ENCODE assay signal across 18 cellular contexts in genomic region chr6:3297909-3298308, GRCh38. TPM values are rescaled to one million over a fixed set of nuclear protein-coding genes. Genes with fewer than 3 reads are reported as not detected.
DNase-seq lines count a peak whose midpoint lies in the region; ATAC-seq and TF ChIP-seq lines count a peak whose summit lies in the region.
"Had no signal": no experiment of that assay in that cellular context is flagged by ENCODE, and none has a peak within 500 bp of the region (broad histone marks: within the 10 kb centered on the region; RNA-seq: fewer than 3 reads in every experiment).

No MANE protein-coding gene starts in this region.

- ATAC-seq in HCT116 (no peak), HG03175 (IDR thresholded peaks at IDR 0.05; ENCODE audit: unreplicated experiment) (no peak)
- ATAC-seq: activated CD8-positive, alpha-beta T cell treated with anti-CD3 and anti-CD28 coated beads for 36 hours; naive thymus-derived CD8-positive, alpha-beta T cell had no signal

- H3K4me1 Mint-ChIP-seq in glutamatergic neuron (ENCODE audit: low read depth, unreplicated experiment) (peaks cover 40% of the 10 kb centered on the region), progenitor cell of endocrine pancreas (ENCODE audit: low read depth) (no peaks in the 10 kb centered on the region)
- H3K4me1 Mint-ChIP-seq: CD14-positive monocyte had no signal

- H3K36me3 Mint-ChIP-seq in glutamatergic neuron (ENCODE audit: unreplicated experiment) (peaks cover 4% of the 10 kb centered on the region), progenitor cell of endocrine pancreas (ENCODE audit: insufficient read depth) (peaks cover 12% of the 10 kb centered on the region)
- H3K36me3 Mint-ChIP-seq: CD14-positive monocyte; naive thymus-derived CD8-positive, alpha-beta T cell had no signal

- no peaks in the 10 kb centered on the region for H3K9me3 ChIP-seq in HCT116 (ENCODE audit: control insufficient read depth in 1 of 2, insufficient read depth in 1 of 2, low read depth in 1 of 2, low read length in 2 of 2)
- no peaks in the 10 kb centered on the region for H3K9me3 ChIP-seq in Peyer's patch
- H3K9me3 ChIP-seq in spleen, result no peaks in the 10 kb centered on the region
- H3K9me3 ChIP-seq: right atrium auricular region, SK-N-SH had no signal

- RAD21 ChIA-PET in HCT116 (lab: Charles Lee; ENCODE audit: low non-redundant PET in 1 of 2, low total read pairs in 2 of 2, uncharacterized antibody in 2 of 2, unreplicated experiment in 2 of 2), result interaction anchor here in 1 of 2 experiments (0.5 kb wide), 1 partner anchor 914 kb away, joined by 3 read pairs; no protein-coding TSS in a partner anchor

- intact Hi-C loops in HCT116 (cut with micrococcal nuclease) (loop anchor here (5.0 kb wide), 1 partner anchor 434 kb away; no protein-coding TSS in a partner anchor), spleen (cut with DNase I; ENCODE audit: low total_unique reads) (no loop called here)

- H3K27ac Mint-ChIP-seq in glutamatergic neuron (ENCODE audit: unreplicated experiment) (peak overlapping the region; percentile 3), progenitor cell of endocrine pancreas (no peak overlapping the region)
- H3K27ac Mint-ChIP-seq: activated CD8-positive, alpha-beta T cell treated with anti-CD3 and anti-CD28 coated beads for 36 hours; T-helper 1 cell treated with Interleukin-12 subunit alpha and Interleukin-12 subunit beta and Interleukin-4 antibody, amounts not matched to agents 30 μg/mL and 1 μg/mL, for 36 hours had no signal

- H3K4me3 Mint-ChIP-seq in glutamatergic neuron (ENCODE audit: unreplicated experiment) (peak overlapping the region; percentile 5), progenitor cell of endocrine pancreas (ENCODE audit: low read depth) (no peak overlapping the region)
- H3K4me3 Mint-ChIP-seq: activated CD8-positive, alpha-beta T cell treated with anti-CD3 and anti-CD28 coated beads for 36 hours; CD14-positive monocyte; naive thymus-derived CD8-positive, alpha-beta T cell; T-helper 1 cell treated with Interleukin-12 subunit alpha and Interleukin-12 subunit beta and Interleukin-4 antibody, amounts not matched to agents 30 μg/mL and 1 μg/mL, for 36 hours had no signal

- TF ChIP-seq RAD21 in HCT116 (IDR thresholded peaks at IDR 0.05; ENCODE audit: low read depth), result peak; percentile 21; the same call in 1 of the 2 replicates

- no peak for TF ChIP-seq POLR2A in HCT116 (IDR thresholded peaks at IDR 0.05; ENCODE audit: borderline replicate concordance, extremely low read depth, insufficient read depth, insufficient read length)
- TF ChIP-seq POLR2A in Peyer's patch (IDR thresholded peaks at IDR 0.05), result no peak
- no peak for TF ChIP-seq POLR2A in spleen (IDR thresholded peaks at IDR 0.05)

- H3K27me3 ChIP-seq in HCT116 (ENCODE audit: insufficient read depth, low read length) (no peaks in the 10 kb centered on the region), Peyer's patch (no peaks in the 10 kb centered on the region), spleen (replicated peaks in 1 of 7) (peaks cover 0 to 32% (median 0%) of the 10 kb centered on the region in 7 donors)
- H3K27me3 ChIP-seq: right atrium auricular region had no signal

- TF ChIP-seq CTCF in HCT116 (IDR thresholded peaks at IDR 0.05 in 2 of 3, conservative IDR thresholded peaks at IDR 0.05 in 1 of 3; ENCODE audit: borderline replicate concordance in 1 of 3, insufficient read depth in 1 of 3, low read depth in 2 of 3, low read length in 2 of 3), result no peak
- TF ChIP-seq CTCF in Peyer's patch (IDR thresholded peaks at IDR 0.05), result no peak
- no peak for TF ChIP-seq CTCF in glutamatergic neuron (IDR thresholded peaks at IDR 0.05; ENCODE audit: partially characterized antibody, unreplicated experiment)
- TF ChIP-seq CTCF in spleen (IDR thresholded peaks at IDR 0.05 in 8 of 11, conservative IDR thresholded peaks at IDR 0.05 in 3 of 11), result no peak
- no peak for TF ChIP-seq CTCF in progenitor cell of endocrine pancreas (IDR thresholded peaks at IDR 0.05; ENCODE audit: unreplicated experiment)

- H3K4me1 ChIP-seq in HCT116 (ENCODE audit: control insufficient read depth in 1 of 2, insufficient read depth in 2 of 2, low read length in 2 of 2), result no peaks in the 10 kb centered on the region
- peaks cover 0 to 8% (median 0%) of the 10 kb centered on the region in 4 donors for H3K4me1 ChIP-seq in Peyer's patch
- no peaks in the 10 kb centered on the region for H3K4me1 ChIP-seq in spleen
- H3K4me1 ChIP-seq: right atrium auricular region had no signal

- H3K9me2 ChIP-seq in HCT116 (ENCODE audit: insufficient read depth), result no peaks in the 10 kb centered on the region
- H3K9me2 ChIP-seq: SK-N-SH had no signal

- H3K4me2 ChIP-seq in HCT116 (ENCODE audit: low read length), result no peak overlapping the region
- H3K4me2 ChIP-seq: SK-N-SH had no signal

- POLR2A ChIA-PET in HCT116 (lab: Charles Lee), result no interaction called here

- no TSS peak for BruUV-seq in HCT116 (replicated peaks; lab: Mats Ljungman, UMichigan)

- no peak overlapping the region for H2AFZ ChIP-seq in HCT116 (ENCODE audit: low read depth, low read length, poor library complexity, severe bottlenecking)

- CTCF ChIA-PET in HCT116 (lab: Charles Lee), result no interaction called here

- no peak overlapping the region for H3K27ac ChIP-seq in HCT116 (ENCODE audit: low read depth, low read length)
- H3K27ac ChIP-seq in Peyer's patch, result no peak overlapping the region
- H3K27ac ChIP-seq in spleen, result no peak overlapping the region
- H3K27ac ChIP-seq: right atrium auricular region had no signal

- no peaks in the 10 kb centered on the region for H3K79me2 ChIP-seq in HCT116 (ENCODE audit: insufficient read depth, low read length)

- H3K4me3 ChIP-seq in HCT116 (replicated peaks in 1 of 2; ENCODE audit: low read depth in 1 of 2, low read length in 2 of 2) (no peak overlapping the region), Peyer's patch (no peak overlapping the region), spleen (no peak overlapping the region)
- H3K4me3 ChIP-seq: right atrium auricular region had no signal

- H3K9me3 Mint-ChIP-seq in glutamatergic neuron (ENCODE audit: unreplicated experiment) (peaks cover 18% of the 10 kb centered on the region), progenitor cell of endocrine pancreas (ENCODE audit: low read depth) (peaks cover 11% of the 10 kb centered on the region)
- H3K9me3 Mint-ChIP-seq: activated CD8-positive, alpha-beta T cell treated with anti-CD3 and anti-CD28 coated beads for 36 hours; T-helper 1 cell treated with Interleukin-12 subunit alpha and Interleukin-12 subunit beta and Interleukin-4 antibody, amounts not matched to agents 30 μg/mL and 1 μg/mL, for 36 hours had no signal

- WGBS in spleen, 5 donors, result 87 to 94% (median 89%) methylated on average over 11 of the region's 11 CpGs

- H4K20me1 ChIP-seq in HCT116 (ENCODE audit: insufficient read depth), result no peaks in the 10 kb centered on the region

- H3K27me3 Mint-ChIP-seq in glutamatergic neuron (ENCODE audit: unreplicated experiment) (peaks cover 9% of the 10 kb centered on the region), progenitor cell of endocrine pancreas (no peaks in the 10 kb centered on the region)
- H3K27me3 Mint-ChIP-seq: activated CD8-positive, alpha-beta T cell treated with anti-CD3 and anti-CD28 coated beads for 36 hours had no signal

- H3K9ac ChIP-seq in HCT116 (ENCODE audit: low read length), result no peak overlapping the region
- H3K9ac ChIP-seq: SK-N-SH had no signal

- H3K36me3 ChIP-seq in HCT116 (ENCODE audit: control insufficient read depth in 1 of 2, insufficient read depth in 2 of 2, low read length in 2 of 2) (no peaks in the 10 kb centered on the region), Peyer's patch (peaks cover 0 to 27% (median 0%) of the 10 kb centered on the region in 3 donors), spleen (no peaks in the 10 kb centered on the region)
- H3K36me3 ChIP-seq: right atrium auricular region had no signal

- no peak for DNase-seq in HCT116 (ENCODE audit: low read depth, low spot score)
- DNase-seq in Peyer's patch, result peak in 2 of 3 donors; percentile 20 to 29
- peak; percentile 17 for DNase-seq in glutamatergic neuron
- peak; percentile 40 for DNase-seq in spleen
- DNase-seq in progenitor cell of endocrine pancreas (ENCODE audit: low spot score, unreplicated experiment), result no peak
- DNase-seq in activated T-cell treated with anti-CD3 and anti-CD28 coated beads, Interleukin-2, amount 50 U/mL, for 1 hour, result no peak
- DNase-seq: activated CD8-positive, alpha-beta T cell treated with anti-CD3 and anti-CD28 coated beads for 36 hours; cerebellar nuclear complex; naive thymus-derived CD8-positive, alpha-beta T cell; NCI-H1092 treated with DMSO at 0.1 percent for 48 hours; NCI-H2029 treated with DMSO at 0.1 percent for 48 hours; NCI-H774; SK-N-SH; stimulated activated CD4-positive, alpha-beta T cell treated with anti-CD3 and anti-CD28 coated beads, Interleukin-4, amount 100 ng/mL, for 1 hour had no signal

TF ChIP-seq in HCT116, 20 proteins besides CTCF, POLR2A, EP300 and RAD21 (continues in another document):
- TF ChIP-seq EZH2phosphoT487 (IDR thresholded peaks at IDR 0.05; ENCODE audit: borderline replicate concordance), result no peak
- TF ChIP-seq POLR2AphosphoS5 (IDR thresholded peaks at IDR 0.05; ENCODE audit: low read depth, low read length), result no peak

RNA-seq across cellular contexts. Expression of gene PSMG4, which starts 39.2 kb away (rescaled TPM):
- total RNA-seq in HCT116 (2021; ENCODE audit: unreplicated experiment) (35.0 TPM), Peyer's patch (10 to 100 TPM in 3 of 4 donors, 1 to 10 TPM in 1; 6.6 to 16.8 (median 15.9) TPM), glutamatergic neuron (ENCODE audit: unreplicated experiment) (37.2 TPM), spleen (10 to 100 TPM; 12.1 to 21.0 (median 17.3) TPM), progenitor cell of endocrine pancreas (17.7 and 18.9 TPM in 2 replicates)
- polyA plus RNA-seq in HCT116 (2012), result 44.3 and 46.8 TPM in 2 replicates
- polyA plus RNA-seq in spleen, result 10 to 100 TPM; 39.0 to 41.6 (median 39.6) TPM

Comparison
In these comparisons a context has a peak if more than half of its experiments do, and no peak if none do; other contexts are left out.
1. DNase-seq: peak in Peyer's patch (2 of 3), glutamatergic neuron (single experiment) and spleen (single experiment); none in HCT116 (single experiment), progenitor cell of endocrine pancreas (single experiment) and activated T-cell treated with anti-CD3 and anti-CD28 coated beads, Interleukin-2, amount 50 U/mL, for 1 hour (single experiment).